29 cellular contexts compared by ENCODE assay signal in the genomic region with DNA sequence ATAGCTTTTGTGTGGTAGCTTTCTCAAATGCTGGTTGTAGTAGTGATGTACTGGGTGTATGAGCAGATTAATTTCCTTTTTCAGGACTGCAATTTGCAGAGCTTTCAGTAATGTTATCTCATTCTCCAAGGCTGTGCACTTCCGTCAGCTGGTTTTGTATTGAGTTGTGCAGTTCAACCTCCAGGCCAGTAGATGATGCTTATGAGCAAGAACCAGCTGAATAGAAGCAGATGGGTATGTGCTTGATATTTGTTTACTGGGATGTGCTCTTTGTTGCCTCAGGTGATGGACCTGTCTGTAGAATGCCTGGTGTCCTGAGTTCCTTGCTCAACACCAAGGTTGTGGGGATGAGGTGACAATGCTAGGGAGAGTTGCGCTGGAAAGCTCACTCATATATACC.
A peak's percentile ranks its signal among the peaks of the same experiment; 100 is the strongest.
DNase-seq lines count a peak whose midpoint lies in the region; ATAC-seq and TF ChIP-seq lines count a peak whose summit lies in the region.
"Had no signal": no experiment of that assay in that cellular context is flagged by ENCODE, and none has a peak within 500 bp of the region (broad histone marks: within the 10 kb centered on the region; RNA-seq: fewer than 3 reads in every experiment).

No MANE protein-coding gene starts in this region.

- H3K36me3 Mint-ChIP-seq in chondrocyte (ENCODE audit: low read depth): no peaks in the 10 kb centered on the region
- no peaks in the 10 kb centered on the region for H3K36me3 Mint-ChIP-seq in activated CD8-positive, alpha-beta T cell treated with anti-CD3 and anti-CD28 coated beads for 36 hours (ENCODE audit: low read depth)
- H3K36me3 Mint-ChIP-seq: activated CD8-positive, alpha-beta memory T cell treated with anti-CD3 and anti-CD28 coated beads, Interleukin-2, amount 10 ng/mL, durations not matched to agents 7 days and 5 days; activated naive CD8-positive, alpha-beta T cell had no signal

- CTCF ChIA-PET in activated CD8-positive, alpha-beta T cell treated with anti-CD3 and anti-CD28 coated beads for 36 hours (lab: Charles Lee): no interaction called here

- no peak overlapping the region for H3K27ac ChIP-seq in KMS-11
- H3K27ac ChIP-seq: A549, ascending aorta, pancreas, right atrium auricular region, stomach had no signal

- DNase-seq in AG09309 (ENCODE audit: low read depth): no peak
- DNase-seq in GM13977 (ENCODE audit: low spot score): no peak
- DNase-seq in chondrocyte (ENCODE audit: low spot score): no peak
- DNase-seq in AG20443 (ENCODE audit: low spot score): no peak
- no peak for DNase-seq in AML-193 (lab: John Stamatoyannopoulos, UW)
- no peak for DNase-seq in kidney glomerular epithelial cell (lab: John Stamatoyannopoulos, UW)
- no peak for DNase-seq in activated CD8-positive, alpha-beta T cell treated with anti-CD3 and anti-CD28 coated beads for 36 hours
- DNase-seq: activated CD4-positive, alpha-beta T cell treated with anti-CD3 and anti-CD28 coated beads, Interleukin-2, amount 10 ng/mL, durations not matched to agents 24 days and 14 days; activated CD8-positive, alpha-beta memory T cell treated with anti-CD3 and anti-CD28 coated beads, Interleukin-2, amount 10 ng/mL, durations not matched to agents 7 days and 5 days; CD4-positive, alpha-beta T cell; central memory CD4-positive, alpha-beta T cell; DMS53; HCEC 1CT; Karpas-422; NCI-H1105; NCI-H2081; NCI-H82; pancreas; stimulated activated CD4-positive, alpha-beta T cell treated with anti-CD3 and anti-CD28 coated beads, Interleukin-12 subunit alpha, Interleukin-12 subunit beta, amount 100 ng/mL, for 4 hours; stomach; trophoblast cell had no signal

- no peaks in the 10 kb centered on the region for H4K20me1 ChIP-seq in KMS-11 (ENCODE audit: insufficient read depth)

- in situ Hi-C loops in GM13977 (cut with MboI; ENCODE audit: low pct_unique_long_range_greater_than_20kb, low sequenced_read_pairs, unreplicated experiment): no loop called here

- no peak overlapping the region for H2AFZ ChIP-seq in KMS-11 (ENCODE audit: low read depth)

- TF ChIP-seq CTCF in AG09309 (IDR thresholded peaks at IDR 0.05; ENCODE audit: control insufficient read depth, insufficient read depth, low read depth, low read length, missing control alignments): peak; percentile 6
- TF ChIP-seq CTCF in GM13977 (IDR thresholded peaks at IDR 0.05; ENCODE audit: extremely low read depth, insufficient read depth, missing control alignments): peak; percentile 6
- TF ChIP-seq CTCF in KMS-11 (conservative IDR thresholded peaks at IDR 0.05; ENCODE audit: low read depth, low read length): peak; percentile 26; the same call in 1 of the 2 replicates
- peak; percentile 18 for TF ChIP-seq CTCF in chondrocyte (IDR thresholded peaks at IDR 0.05)
- TF ChIP-seq CTCF in activated CD8-positive, alpha-beta T cell treated with anti-CD3 and anti-CD28 coated beads for 36 hours (IDR thresholded peaks at IDR 0.05): no peak

- H3K27ac Mint-ChIP-seq in chondrocyte (ENCODE audit: unreplicated experiment): no peak overlapping the region
- no peak overlapping the region for H3K27ac Mint-ChIP-seq in activated CD8-positive, alpha-beta T cell treated with anti-CD3 and anti-CD28 coated beads for 36 hours
- H3K27ac Mint-ChIP-seq: activated CD4-positive, alpha-beta T cell treated with anti-CD3 and anti-CD28 coated beads, Interleukin-2, amount 10 ng/mL, durations not matched to agents 24 days and 14 days; activated CD8-positive, alpha-beta memory T cell treated with anti-CD3 and anti-CD28 coated beads, Interleukin-2, amount 10 ng/mL, durations not matched to agents 7 days and 5 days; activated naive CD8-positive, alpha-beta T cell; CD4-positive, alpha-beta T cell; nephron; T-helper 1 cell treated with Interleukin-12 subunit alpha and Interleukin-12 subunit beta and Interleukin-4 antibody, amounts not matched to agents 30 μg/mL and 1 μg/mL, for 36 hours had no signal

- H3K4me3 ChIP-seq in AG09309 (ENCODE audit: control insufficient read depth, low read depth, low read length) (no peak overlapping the region), KMS-11 (IDR thresholded peaks at IDR 0.05; ENCODE audit: insufficient read depth, low read depth, low read length) (no peak overlapping the region)
- H3K4me3 ChIP-seq: A549, ascending aorta, pancreas, right atrium auricular region, stomach had no signal

- H3K27me3 ChIP-seq in KMS-11 (ENCODE audit: insufficient read depth, low read depth): no peaks in the 10 kb centered on the region
- H3K27me3 ChIP-seq: ascending aorta, pancreas, right atrium auricular region, stomach had no signal

- H3K4me1 ChIP-seq in KMS-11 (ENCODE audit: low read depth, poor library complexity, severe bottlenecking): no peaks in the 10 kb centered on the region
- H3K4me1 ChIP-seq: A549, ascending aorta, pancreas, right atrium auricular region, stomach had no signal

- no peak overlapping the region for H3K9ac ChIP-seq in KMS-11

- no peak for ATAC-seq in activated CD8-positive, alpha-beta T cell treated with anti-CD3 and anti-CD28 coated beads for 36 hours
- ATAC-seq: A549; activated CD8-positive, alpha-beta memory T cell treated with anti-CD3 and anti-CD28 coated beads, Interleukin-2, amount 10 ng/mL, durations not matched to agents 7 days and 5 days; left lobe of liver; pancreas had no signal

- no peaks in the 10 kb centered on the region for H3K79me2 ChIP-seq in KMS-11 (ENCODE audit: insufficient read depth, low read depth)

- intact Hi-C loops in activated CD8-positive, alpha-beta T cell treated with anti-CD3 and anti-CD28 coated beads for 36 hours (cut with micrococcal nuclease): no loop called here

- no peaks in the 10 kb centered on the region for H3K36me3 ChIP-seq in KMS-11 (ENCODE audit: insufficient read depth)
- H3K36me3 ChIP-seq: ascending aorta, pancreas, right atrium auricular region, stomach had no signal

- H3K4me3 Mint-ChIP-seq in chondrocyte (ENCODE audit: unreplicated experiment): no peak overlapping the region
- H3K4me3 Mint-ChIP-seq in activated CD8-positive, alpha-beta T cell treated with anti-CD3 and anti-CD28 coated beads for 36 hours: no peak overlapping the region
- H3K4me3 Mint-ChIP-seq: activated CD4-positive, alpha-beta T cell treated with anti-CD3 and anti-CD28 coated beads, Interleukin-2, amount 10 ng/mL, durations not matched to agents 24 days and 14 days; activated CD8-positive, alpha-beta memory T cell treated with anti-CD3 and anti-CD28 coated beads, Interleukin-2, amount 10 ng/mL, durations not matched to agents 7 days and 5 days; activated naive CD8-positive, alpha-beta T cell; CD4-positive, alpha-beta T cell; nephron; T-helper 1 cell treated with Interleukin-12 subunit alpha and Interleukin-12 subunit beta and Interleukin-4 antibody, amounts not matched to agents 30 μg/mL and 1 μg/mL, for 36 hours had no signal

- no peak overlapping the region for H3K4me2 ChIP-seq in KMS-11
- H3K4me2 ChIP-seq: A549 had no signal

- H3K27me3 Mint-ChIP-seq in chondrocyte (ENCODE audit: low read depth): no peaks in the 10 kb centered on the region
- H3K27me3 Mint-ChIP-seq in activated CD8-positive, alpha-beta T cell treated with anti-CD3 and anti-CD28 coated beads for 36 hours: no peaks in the 10 kb centered on the region
- H3K27me3 Mint-ChIP-seq: activated CD4-positive, alpha-beta T cell treated with anti-CD3 and anti-CD28 coated beads, Interleukin-2, amount 10 ng/mL, durations not matched to agents 24 days and 14 days; activated CD8-positive, alpha-beta memory T cell treated with anti-CD3 and anti-CD28 coated beads, Interleukin-2, amount 10 ng/mL, durations not matched to agents 7 days and 5 days; activated naive CD8-positive, alpha-beta T cell; CD4-positive, alpha-beta T cell had no signal

- POLR2A ChIA-PET in activated CD8-positive, alpha-beta T cell treated with anti-CD3 and anti-CD28 coated beads for 36 hours (lab: Charles Lee): no interaction called here

- H3K4me1 Mint-ChIP-seq in chondrocyte (ENCODE audit: low read depth): peaks cover 9% of the 10 kb centered on the region
- H3K4me1 Mint-ChIP-seq in activated CD8-positive, alpha-beta T cell treated with anti-CD3 and anti-CD28 coated beads for 36 hours (ENCODE audit: low read depth): no peaks in the 10 kb centered on the region
- H3K4me1 Mint-ChIP-seq: activated CD4-positive, alpha-beta T cell treated with anti-CD3 and anti-CD28 coated beads, Interleukin-2, amount 10 ng/mL, durations not matched to agents 24 days and 14 days; activated CD8-positive, alpha-beta memory T cell treated with anti-CD3 and anti-CD28 coated beads, Interleukin-2, amount 10 ng/mL, durations not matched to agents 7 days and 5 days; nephron had no signal

- H3K9me3 Mint-ChIP-seq in chondrocyte (ENCODE audit: low read depth): peaks cover 5% of the 10 kb centered on the region
- peaks cover 3% of the 10 kb centered on the region for H3K9me3 Mint-ChIP-seq in activated CD8-positive, alpha-beta T cell treated with anti-CD3 and anti-CD28 coated beads for 36 hours
- H3K9me3 Mint-ChIP-seq: nephron; T-helper 1 cell treated with Interleukin-12 subunit alpha and Interleukin-12 subunit beta and Interleukin-4 antibody, amounts not matched to agents 30 μg/mL and 1 μg/mL, for 36 hours had no signal
